In the genomic region with DNA sequence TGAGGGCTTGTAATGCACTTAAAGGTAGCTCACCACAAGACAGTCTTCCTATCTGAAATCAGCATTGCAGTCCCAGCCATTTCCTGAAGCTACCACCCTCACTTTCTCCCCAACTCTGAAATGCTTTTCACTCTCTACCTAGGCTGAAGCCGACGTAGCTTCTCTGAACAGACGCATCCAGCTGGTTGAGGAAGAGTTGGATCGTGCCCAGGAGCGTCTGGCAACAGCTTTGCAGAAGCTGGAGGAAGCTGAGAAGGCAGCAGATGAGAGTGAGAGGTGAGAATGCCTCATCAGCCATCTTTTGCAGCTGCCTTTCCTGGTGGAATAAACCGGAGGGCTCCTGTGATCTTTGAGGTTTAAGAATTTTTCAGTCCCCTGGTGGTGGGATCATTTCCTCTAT, we compare ENCODE assay signal across 1 cellular context.
TF ChIP-seq lines count a peak whose summit lies in the region.

No MANE protein-coding gene starts in this region.

TF ChIP-seq in GM23338, 12 proteins besides CTCF, POLR2A, EP300 and RAD21 (continued from another document):
- TF ChIP-seq ZNF462 (CRISPR knock-in tag; IDR thresholded peaks at IDR 0.05): no peak
- TF ChIP-seq EZH2 (IDR thresholded peaks at IDR 0.05; ENCODE audit: low read depth, unreplicated experiment): no peak
- no peak for TF ChIP-seq STAT1 (IDR thresholded peaks at IDR 0.05; ENCODE audit: unreplicated experiment)
- no peak for TF ChIP-seq REST (IDR thresholded peaks at IDR 0.05; ENCODE audit: unreplicated experiment)
- TF ChIP-seq JUNB (IDR thresholded peaks at IDR 0.05; ENCODE audit: unreplicated experiment): no peak
- no peak for TF ChIP-seq CREB1 (CRISPR knock-in tag; IDR thresholded peaks at IDR 0.05; ENCODE audit: low read depth)
